In genomic region chr7:101813414-101814019, GRCh38 we compare ENCODE assay signal across 8 cellular contexts. TPM values are rescaled to one million over a fixed set of nuclear protein-coding genes. Genes with fewer than 3 reads are reported as not detected.
DNase-seq lines count a peak whose midpoint lies in the region; ATAC-seq and TF ChIP-seq lines count a peak whose summit lies in the region.

No MANE protein-coding gene starts in this region.

- CTCF ChIA-PET in activated CD4-positive, alpha-beta memory T cell treated with anti-CD3 and anti-CD28 coated beads for 36 hours (lab: Charles Lee): interaction anchor here (1.1 to 1.6 kb wide), 5 partner anchors 8 to 130 kb away, joined by 4 to 18 read pairs (median 5); no protein-coding TSS in a partner anchor

- no peak for TF ChIP-seq CTCF in tibial artery (IDR thresholded peaks at IDR 0.05)

- H3K4me3 Mint-ChIP-seq in activated T-cell treated with anti-CD3 and anti-CD28 coated beads, Interleukin-2, amount 50 U/mL, for 72 hours: peak overlapping the region; percentile 73 to 83
- peak overlapping the region; percentile 50 for H3K4me3 Mint-ChIP-seq in activated CD4-positive, alpha-beta memory T cell treated with anti-CD3 and anti-CD28 coated beads for 36 hours
- H3K4me3 Mint-ChIP-seq in immature natural killer cell: peak overlapping the region; percentile 69 to 79 (median 72)

- peaks cover 1 to 2% of the 10 kb centered on the region in 2 donors for H3K36me3 Mint-ChIP-seq in activated T-cell treated with anti-CD3 and anti-CD28 coated beads, Interleukin-2, amount 50 U/mL, for 72 hours (ENCODE audit: insufficient read depth in 2 of 2)
- no peaks in the 10 kb centered on the region for H3K36me3 Mint-ChIP-seq in activated CD4-positive, alpha-beta memory T cell treated with anti-CD3 and anti-CD28 coated beads for 36 hours
- H3K36me3 Mint-ChIP-seq in immature natural killer cell: no peaks in the 10 kb centered on the region

- no peaks in the 10 kb centered on the region for H3K9me3 ChIP-seq in tibial artery

- intact Hi-C loops in activated CD4-positive, alpha-beta memory T cell treated with anti-CD3 and anti-CD28 coated beads for 36 hours (cut with micrococcal nuclease): loop anchor here (1.0 to 2.0 kb wide), 3 partner anchors 70 to 423 kb away; no protein-coding TSS in a partner anchor
- intact Hi-C loops in tibial artery (cut with DNase I; ENCODE audit: low total_unique reads): loop anchor here (2.0 to 5.0 kb wide), 2 partner anchors 211 to 271 kb away; no protein-coding TSS in a partner anchor

- no peak for ATAC-seq in activated T-cell treated with anti-CD3 and anti-CD28 coated beads, Interleukin-2, amount 50 U/mL, for 72 hours (replicated peaks in 1 of 2)
- no peak for ATAC-seq in HG03025 (IDR thresholded peaks at IDR 0.05; ENCODE audit: low FRiP score, unreplicated experiment)

- peak overlapping the region; percentile 92 for H3K4me3 ChIP-seq in tibial artery

- no peak for DNase-seq in activated T-cell treated with anti-CD3 and anti-CD28 coated beads, Interleukin-2, amount 50 U/mL, for 72 hours
- DNase-seq in activated T-cell treated with anti-CD3 and anti-CD28 coated beads, Interleukin-2, amount 50 U/mL, for 1 hour: no peak
- no peak for DNase-seq in activated CD4-positive, alpha-beta memory T cell treated with anti-CD3 and anti-CD28 coated beads for 36 hours
- no peak for DNase-seq in immature natural killer cell
- no peak for DNase-seq in tibial artery
- DNase-seq in NCI-H1436 treated with DMSO at 0.1 percent for 48 hours (lab: John Stamatoyannopoulos, UW): no peak
- no peak for DNase-seq in globus pallidus (ENCODE audit: low spot score)

- H3K9me3 Mint-ChIP-seq in activated T-cell treated with anti-CD3 and anti-CD28 coated beads, Interleukin-2, amount 50 U/mL, for 72 hours: no peaks in the 10 kb centered on the region
- no peaks in the 10 kb centered on the region for H3K9me3 Mint-ChIP-seq in activated CD4-positive, alpha-beta memory T cell treated with anti-CD3 and anti-CD28 coated beads for 36 hours
- no peaks in the 10 kb centered on the region for H3K9me3 Mint-ChIP-seq in immature natural killer cell

- H3K4me1 Mint-ChIP-seq in activated T-cell treated with anti-CD3 and anti-CD28 coated beads, Interleukin-2, amount 50 U/mL, for 72 hours (ENCODE audit: low read depth): peaks cover 17% of the 10 kb centered on the region
- peaks cover 17% of the 10 kb centered on the region for H3K4me1 Mint-ChIP-seq in activated CD4-positive, alpha-beta memory T cell treated with anti-CD3 and anti-CD28 coated beads for 36 hours (ENCODE audit: low read depth)
- peaks cover 19 to 25% of the 10 kb centered on the region in 2 donors for H3K4me1 Mint-ChIP-seq in immature natural killer cell

- peaks cover 0 to 19% (median 11%) of the 10 kb centered on the region in 4 donors for H3K4me1 ChIP-seq in tibial artery

- no peaks in the 10 kb centered on the region for H3K36me3 ChIP-seq in tibial artery

- no peaks in the 10 kb centered on the region for H3K27me3 Mint-ChIP-seq in activated T-cell treated with anti-CD3 and anti-CD28 coated beads, Interleukin-2, amount 50 U/mL, for 72 hours (ENCODE audit: low read depth)
- peaks cover 3% of the 10 kb centered on the region for H3K27me3 Mint-ChIP-seq in activated CD4-positive, alpha-beta memory T cell treated with anti-CD3 and anti-CD28 coated beads for 36 hours
- H3K27me3 Mint-ChIP-seq in immature natural killer cell (ENCODE audit: low read depth in 3 of 3): peaks cover 2 to 7% (median 6%) of the 10 kb centered on the region in 3 donors

- POLR2A ChIA-PET in activated CD4-positive, alpha-beta memory T cell treated with anti-CD3 and anti-CD28 coated beads for 36 hours (lab: Charles Lee): interaction anchor here (0.6 kb wide), 1 partner anchor 83 kb away, joined by 3 read pairs; no protein-coding TSS in a partner anchor

- peak overlapping the region; percentile 67 to 70 for H3K27ac ChIP-seq in tibial artery

- H3K27me3 ChIP-seq in tibial artery: no peaks in the 10 kb centered on the region

- no peak overlapping the region for H3K27ac Mint-ChIP-seq in activated T-cell treated with anti-CD3 and anti-CD28 coated beads, Interleukin-2, amount 50 U/mL, for 72 hours
- no peak overlapping the region for H3K27ac Mint-ChIP-seq in activated CD4-positive, alpha-beta memory T cell treated with anti-CD3 and anti-CD28 coated beads for 36 hours
- peak overlapping the region in 1 of 6 donors; percentile 53 for H3K27ac Mint-ChIP-seq in immature natural killer cell

RNA-seq across cellular contexts. Expression of gene CUX1, which starts 3.9 kb away (rescaled TPM):
- 10 to 100 TPM; 24.7 to 26.2 TPM for total RNA-seq in activated T-cell treated with anti-CD3 and anti-CD28 coated beads, Interleukin-2, amount 50 U/mL, for 72 hours
- 10 to 100 TPM; 25.1 TPM for total RNA-seq in activated CD4-positive, alpha-beta memory T cell treated with anti-CD3 and anti-CD28 coated beads for 36 hours
- 10 to 100 TPM in 2 of 3 donors, 1 to 10 TPM in 1; 3.1 to 25.9 (median 12.5) TPM for polyA plus RNA-seq in immature natural killer cell
